ENCODE assay signal across 1 cellular context in the genomic region with DNA sequence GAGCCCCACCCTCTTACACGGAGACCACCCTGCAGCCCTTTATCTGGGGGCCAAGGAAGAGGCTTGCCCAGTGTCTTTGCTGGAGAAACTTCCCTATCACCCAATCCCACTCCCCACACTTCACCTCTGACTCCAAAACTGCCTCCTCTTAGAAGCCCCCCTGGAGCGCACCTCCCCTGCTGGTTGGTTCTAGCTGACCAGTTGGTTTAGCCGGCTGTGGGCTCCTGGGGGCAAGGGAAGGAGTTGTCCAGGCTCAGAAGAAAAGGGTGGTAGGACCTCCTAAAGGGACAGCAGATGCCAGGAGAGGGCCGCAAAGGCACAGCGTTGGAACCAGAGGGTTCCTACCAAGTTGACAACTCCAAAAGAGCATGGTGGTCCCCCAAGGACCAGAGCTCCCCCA.
TF ChIP-seq lines count a peak whose summit lies in the region.

No MANE protein-coding gene starts in this region.

TF ChIP-seq in WTC11, 78 proteins besides CTCF, POLR2A, EP300 and RAD21:
- TF ChIP-seq, protein P1, sequence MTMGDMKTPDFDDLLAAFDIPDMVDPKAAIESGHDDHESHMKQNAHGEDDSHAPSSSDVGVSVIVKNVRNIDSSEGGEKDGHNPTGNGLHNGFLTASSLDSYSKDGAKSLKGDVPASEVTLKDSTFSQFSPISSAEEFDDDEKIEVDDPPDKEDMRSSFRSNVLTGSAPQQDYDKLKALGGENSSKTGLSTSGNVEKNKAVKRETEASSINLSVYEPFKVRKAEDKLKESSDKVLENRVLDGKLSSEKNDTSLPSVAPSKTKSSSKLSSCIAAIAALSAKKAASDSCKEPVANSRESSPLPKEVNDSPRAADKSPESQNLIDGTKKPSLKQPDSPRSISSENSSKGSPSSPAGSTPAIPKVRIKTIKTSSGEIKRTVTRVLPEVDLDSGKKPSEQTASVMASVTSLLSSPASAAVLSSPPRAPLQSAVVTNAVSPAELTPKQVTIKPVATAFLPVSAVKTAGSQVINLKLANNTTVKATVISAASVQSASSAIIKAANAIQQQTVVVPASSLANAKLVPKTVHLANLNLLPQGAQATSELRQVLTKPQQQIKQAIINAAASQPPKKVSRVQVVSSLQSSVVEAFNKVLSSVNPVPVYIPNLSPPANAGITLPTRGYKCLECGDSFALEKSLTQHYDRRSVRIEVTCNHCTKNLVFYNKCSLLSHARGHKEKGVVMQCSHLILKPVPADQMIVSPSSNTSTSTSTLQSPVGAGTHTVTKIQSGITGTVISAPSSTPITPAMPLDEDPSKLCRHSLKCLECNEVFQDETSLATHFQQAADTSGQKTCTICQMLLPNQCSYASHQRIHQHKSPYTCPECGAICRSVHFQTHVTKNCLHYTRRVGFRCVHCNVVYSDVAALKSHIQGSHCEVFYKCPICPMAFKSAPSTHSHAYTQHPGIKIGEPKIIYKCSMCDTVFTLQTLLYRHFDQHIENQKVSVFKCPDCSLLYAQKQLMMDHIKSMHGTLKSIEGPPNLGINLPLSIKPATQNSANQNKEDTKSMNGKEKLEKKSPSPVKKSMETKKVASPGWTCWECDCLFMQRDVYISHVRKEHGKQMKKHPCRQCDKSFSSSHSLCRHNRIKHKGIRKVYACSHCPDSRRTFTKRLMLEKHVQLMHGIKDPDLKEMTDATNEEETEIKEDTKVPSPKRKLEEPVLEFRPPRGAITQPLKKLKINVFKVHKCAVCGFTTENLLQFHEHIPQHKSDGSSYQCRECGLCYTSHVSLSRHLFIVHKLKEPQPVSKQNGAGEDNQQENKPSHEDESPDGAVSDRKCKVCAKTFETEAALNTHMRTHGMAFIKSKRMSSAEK (CRISPR knock-in tag; IDR thresholded peaks at IDR 0.05; ENCODE audit: borderline replicate concordance) = no peak
- 0 out of 2 replicates have a peak, but pooled peaks have one; percentile 40 for TF ChIP-seq ETV6 (CRISPR knock-in tag; IDR thresholded peaks at IDR 0.05)
